In genomic region chr20:16119909-16120308, GRCh38 we compare ENCODE assay signal across 8 cellular contexts.
"Had no signal": no experiment of that assay in that cellular context is flagged by ENCODE, and none has a peak within 500 bp of the region (broad histone marks: within the 10 kb centered on the region; RNA-seq: fewer than 3 reads in every experiment).

No MANE protein-coding gene starts in this region.

- DNase-seq: GDM1, GF-D8 had no signal

- FAIRE-seq: G401.6, GM12878, GM12891, GM12892, GM18507, GM19239 had no signal

- H3K4me3 ChIP-seq: GM12878 had no signal

- ATAC-seq: GM12878 had no signal
